Comparison of ENCODE assay signal across 11 cellular contexts in the genomic region with DNA sequence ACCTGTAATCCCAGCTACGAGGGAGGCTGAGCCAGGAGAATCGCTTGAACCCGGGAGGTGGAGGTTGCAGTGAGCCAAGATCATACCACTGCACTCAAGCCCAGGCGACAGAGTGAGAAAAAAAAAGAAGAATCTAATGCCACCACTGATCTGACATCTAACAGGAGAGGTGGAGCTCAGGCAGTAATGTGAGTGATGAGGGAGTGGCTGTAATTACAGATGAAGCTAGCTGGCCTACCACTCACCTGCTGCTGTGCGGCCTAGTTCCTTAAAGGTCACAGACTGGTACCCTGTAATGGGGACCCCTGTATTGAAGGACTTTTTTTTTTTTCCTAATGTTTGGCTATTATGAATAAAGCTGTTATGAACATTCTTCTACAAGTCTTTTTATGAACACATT.
"Had no signal": no experiment of that assay in that cellular context is flagged by ENCODE, and none has a peak within 500 bp of the region (broad histone marks: within the 10 kb centered on the region; RNA-seq: fewer than 3 reads in every experiment).

No MANE protein-coding gene starts in this region.

- H3K4me3 ChIP-seq: GM23248, GM23338, HAP-1 had no signal

- H3K9me3 ChIP-seq: HAP-1 had no signal

- H3K27ac ChIP-seq: GM23248 had no signal

- FAIRE-seq: H1, H54 had no signal

- DNase-seq: GM23248, GOT3, H7, H9, HCEC 1CT, HFFc6 had no signal

- H3K4me1 ChIP-seq: HAP-1 had no signal

- H3K36me3 ChIP-seq: HAP-1 had no signal

- ATAC-seq: GM23338, HCT116 had no signal
